Comparison of ENCODE assay signal across 6 cellular contexts in the genomic region with DNA sequence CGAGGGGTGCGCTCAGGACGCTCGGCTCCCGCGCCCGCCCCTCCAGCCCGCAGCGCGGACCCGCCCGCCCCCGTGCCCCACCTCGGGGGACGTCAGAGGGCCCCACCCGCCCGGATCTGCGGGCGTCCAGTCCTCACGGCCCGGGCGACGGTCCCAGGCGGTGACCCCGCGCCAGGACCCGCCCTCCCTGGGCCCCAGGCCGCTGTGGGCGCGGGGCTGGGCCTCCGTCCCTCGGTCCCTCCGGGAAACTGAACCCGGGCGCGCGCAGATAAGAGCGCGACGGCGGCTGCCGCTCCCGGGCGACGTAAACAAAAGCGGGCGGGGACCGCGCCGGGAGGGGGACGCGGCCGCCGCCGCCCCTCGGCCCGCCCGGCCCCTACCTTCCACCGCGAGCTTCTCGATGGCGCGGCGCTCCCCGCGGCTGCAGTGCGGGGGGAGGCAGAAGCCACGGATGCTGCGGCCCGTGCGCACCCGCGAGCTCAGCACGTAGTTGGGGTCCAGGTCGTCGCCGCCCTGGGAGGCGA. TPM values are rescaled to one million over a fixed set of nuclear protein-coding genes. Genes with fewer than 3 reads are reported as not detected.
DNase-seq lines count a peak whose midpoint lies in the region; TF ChIP-seq lines count a peak whose summit lies in the region.

No MANE protein-coding gene starts in this region.

- TF ChIP-seq CTCF in epithelial cell of esophagus (IDR thresholded peaks at IDR 0.05; ENCODE audit: insufficient read depth, low read depth, low read length, missing control alignments) (no peak), sigmoid colon (IDR thresholded peaks at IDR 0.05) (no peak)

- DNase-seq in NCI-H510A treated with DMSO at 0.1 percent for 48 hours (lab: John Stamatoyannopoulos, UW) (peak; percentile 39), NCI-H510A (lab: John Stamatoyannopoulos, UW) (no peak), epithelial cell of esophagus (ENCODE audit: low read depth) (no peak), sigmoid colon (no peak), glomerular visceral epithelial cell (ENCODE audit: extremely low spot score) (no peak), NCI-H446 treated with DMSO at 0.1 percent for 48 hours (lab: John Stamatoyannopoulos, UW) (no peak)

- H3K4me3 ChIP-seq in epithelial cell of esophagus (ENCODE audit: low read length) (peak overlapping the region; percentile 60), sigmoid colon (peak overlapping the region; percentile 64 to 85 (median 78))

- H3K27ac ChIP-seq in sigmoid colon, result peak overlapping the region; percentile 86 to 98 (median 93)

- peaks cover 5 to 12% (median 11%) of the 10 kb centered on the region in 4 donors for H3K36me3 ChIP-seq in sigmoid colon

- TF ChIP-seq EP300 in sigmoid colon (IDR thresholded peaks at IDR 0.05), result no peak

- peaks cover 0 to 73% (median 65%) of the 10 kb centered on the region in 4 donors for H3K4me1 ChIP-seq in sigmoid colon

- WGBS in sigmoid colon, 2 donors, result 1% methylated on average over 78 of the region's 78 CpGs

- no peaks in the 10 kb centered on the region for H3K9me3 ChIP-seq in sigmoid colon

- TF ChIP-seq POLR2A in sigmoid colon (IDR thresholded peaks at IDR 0.05), result no peak

- no peaks in the 10 kb centered on the region for H3K27me3 ChIP-seq in sigmoid colon

- intact Hi-C loops in sigmoid colon (cut with DNase I), result no loop called here

RNA-seq across cellular contexts. Expression of a gene that starts 1.1 kb away (rescaled TPM):
- 1,000 to 10,000 TPM; 1,303 to 1,696 (median 1,494) TPM for total RNA-seq in sigmoid colon
- 1,000 to 10,000 TPM in 2 of 3 donors, 100 to 1,000 TPM in 1; 905 to 2,176 (median 1,086) TPM for polyA plus RNA-seq in sigmoid colon

RNA-seq across cellular contexts. Expression of a gene that starts 7.5 kb away (rescaled TPM):
- 10 to 100 TPM; 20.2 to 27.2 (median 22.7) TPM for total RNA-seq in sigmoid colon
- 10 to 100 TPM in 1 of 3 donors, 1 to 10 TPM in 2; 4.2 to 18.1 (median 8.4) TPM for polyA plus RNA-seq in sigmoid colon

RNA-seq across cellular contexts. Expression of a gene that starts 41.0 kb away (rescaled TPM):
- 10 to 100 TPM; 18.6 to 27.1 (median 24.9) TPM for total RNA-seq in sigmoid colon
- polyA plus RNA-seq in sigmoid colon, result 10 to 100 TPM; 13.2 to 15.6 (median 14.6) TPM

RNA-seq across cellular contexts. Expression of a gene that starts 41.3 kb away (rescaled TPM):
- total RNA-seq in sigmoid colon, result 10 to 100 TPM; 35.7 to 39.0 (median 37.5) TPM
- 10 to 100 TPM; 33.9 to 67.3 (median 65.7) TPM for polyA plus RNA-seq in sigmoid colon
